12 cellular contexts compared by ENCODE assay signal in genomic region chr12:10652192-10652591, GRCh38. TPM values are rescaled to one million over a fixed set of nuclear protein-coding genes. Genes with fewer than 3 reads are reported as not detected.
DNase-seq lines count a peak whose midpoint lies in the region; TF ChIP-seq lines count a peak whose summit lies in the region.
"Had no signal": no experiment of that assay in that cellular context is flagged by ENCODE, and none has a peak within 500 bp of the region (broad histone marks: within the 10 kb centered on the region; RNA-seq: fewer than 3 reads in every experiment).

No MANE protein-coding gene starts in this region.

- H3K4me3 Mint-ChIP-seq in CD14-positive monocyte: no peak overlapping the region
- H3K4me3 Mint-ChIP-seq: CD8-positive, alpha-beta memory T cell; HFFc6 had no signal

- no peak overlapping the region for H3K27ac Mint-ChIP-seq in CD14-positive monocyte
- H3K27ac Mint-ChIP-seq: HFFc6 had no signal

- peak overlapping the region; percentile 50 for H3K27ac ChIP-seq in colonic mucosa
- H3K27ac ChIP-seq: A549 had no signal

- H3K9me3 ChIP-seq in colonic mucosa: no peaks in the 10 kb centered on the region

- H3K27me3 Mint-ChIP-seq in CD14-positive monocyte (ENCODE audit: low read depth in 3 of 3): peaks cover 0 to 8% (median 0%) of the 10 kb centered on the region in 3 donors

- TF ChIP-seq CTCF in colonic mucosa (IDR thresholded peaks at IDR 0.05): no peak
- no peak for TF ChIP-seq CTCF in foreskin fibroblast (IDR thresholded peaks at IDR 0.05; ENCODE audit: low read depth, low read length)
- TF ChIP-seq CTCF in CD14-positive monocyte (IDR thresholded peaks at IDR 0.05): no peak

- no peaks in the 10 kb centered on the region for H3K4me1 Mint-ChIP-seq in CD14-positive monocyte

- no peak for TF ChIP-seq EP300 in Ishikawa (IDR thresholded peaks at IDR 0.05; ENCODE audit: borderline replicate concordance)

- no peaks in the 10 kb centered on the region for H3K36me3 ChIP-seq in colonic mucosa

- peaks cover 4 to 22% (median 17%) of the 10 kb centered on the region in 7 donors for H3K9me3 Mint-ChIP-seq in CD14-positive monocyte

- no peak overlapping the region for H3K9ac ChIP-seq in colonic mucosa (ENCODE audit: low read depth in 2 of 2, low read length in 2 of 2)

- no peaks in the 10 kb centered on the region for H3K36me3 Mint-ChIP-seq in CD14-positive monocyte

- no peaks in the 10 kb centered on the region for H3K27me3 ChIP-seq in colonic mucosa

- H3K4me3 ChIP-seq in colonic mucosa (no peak overlapping the region), foreskin fibroblast (ENCODE audit: low read depth in 1 of 2, low read length in 2 of 2) (no peak overlapping the region)
- H3K4me3 ChIP-seq: A549 had no signal

- DNase-seq in colonic mucosa: no peak
- peak; percentile 9 to 46 for DNase-seq in foreskin fibroblast
- no peak for DNase-seq in GF-D8 (lab: John Stamatoyannopoulos, UW)
- DNase-seq in CD14-positive monocyte (ENCODE audit: low spot score): no peak
- DNase-seq in NCI-H1417 (lab: John Stamatoyannopoulos, UW): no peak
- DNase-seq: Caco-2; CD8-positive, alpha-beta memory T cell; DND-41; HCEC 1CT; HFFc6 had no signal

- TF ChIP-seq RAD21 in Ishikawa (IDR thresholded peaks at IDR 0.05; ENCODE audit: low read depth): no peak

- H3K4me1 ChIP-seq in colonic mucosa: no peaks in the 10 kb centered on the region
- H3K4me1 ChIP-seq: A549, Caco-2 had no signal

- intact Hi-C loops in colonic mucosa (cut with DNase I): no loop called here
- intact Hi-C loops in CD14-positive monocyte (cut with micrococcal nuclease): no loop called here

TF ChIP-seq in Ishikawa, 13 proteins besides CTCF, POLR2A, EP300 and RAD21:
- TF ChIP-seq TEAD4 (IDR thresholded peaks at IDR 0.05): no peak
- TF ChIP-seq CEBPB (IDR thresholded peaks at IDR 0.05): peak; percentile 71
TF ChIP-seq in Ishikawa: peak in this region for 1.

RNA-seq across cellular contexts. Expression of gene STYK1, which starts 21.7 kb away (rescaled TPM):
- total RNA-seq in colonic mucosa: 10 to 100 TPM; 24.5 to 53.3 TPM
- polyA plus RNA-seq in CD14-positive monocyte: not detected

RNA-seq across cellular contexts. Expression of gene MAGOHB, which starts 38.8 kb away (rescaled TPM):
- 10 to 100 TPM; 13.9 to 38.1 TPM for total RNA-seq in colonic mucosa
- 10 to 100 TPM; 19.5 to 23.5 TPM for polyA plus RNA-seq in CD14-positive monocyte

Comparison
In these comparisons a context has a peak if more than half of its experiments do, and no peak if none do; other contexts are left out.
1. DNase-seq: peak in foreskin fibroblast (2 of 2); none in colonic mucosa (single experiment), GF-D8 (single experiment), CD14-positive monocyte (single experiment) and NCI-H1417 (0 of 3).